In the genomic region with DNA sequence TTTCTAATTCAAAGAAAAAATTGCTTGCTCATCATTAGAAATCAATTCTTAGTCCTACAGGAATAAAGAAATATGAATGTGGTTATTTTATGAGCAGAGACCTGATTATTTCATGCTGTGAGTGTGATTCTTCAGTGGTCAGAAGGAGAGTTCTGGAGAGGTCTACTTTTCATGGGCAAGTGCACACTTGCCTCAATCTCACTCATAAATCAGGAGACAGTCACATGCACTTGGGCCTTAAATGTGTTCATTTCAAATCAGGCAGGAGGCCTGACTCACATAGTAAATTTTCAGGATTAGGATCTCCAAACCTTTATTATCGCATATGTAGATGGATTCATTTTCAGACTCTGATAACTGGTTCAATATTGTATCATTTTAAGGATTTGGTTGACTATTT, we compare ENCODE assay signal across 20 cellular contexts.
"Had no signal": no experiment of that assay in that cellular context is flagged by ENCODE, and none has a peak within 500 bp of the region (broad histone marks: within the 10 kb centered on the region; RNA-seq: fewer than 3 reads in every experiment).

No MANE protein-coding gene starts in this region.

- ATAC-seq: effector memory CD8-positive, alpha-beta T cell; heart left ventricle; mucosa of descending colon; naive thymus-derived CD8-positive, alpha-beta T cell; sciatic nerve; stimulated activated naive B cell treated with anti-CD40 and anti-IgM and Interleukin-4, amounts not matched to agents 10 μg/mL and 1 μg/mL and 100 μg/mL, for 72 hours; stimulated activated naive CD8-positive, alpha-beta T cell treated with anti-CD3 and anti-CD28 coated beads, Interleukin-15, amount 100 ng/mL, for 72 hours; upper lobe of right lung had no signal

- H3K4me1 ChIP-seq: heart left ventricle, spleen, testis, tibial nerve, upper lobe of right lung, vagina had no signal

- H3K4me3 ChIP-seq: heart left ventricle, mucosa of descending colon, spleen, testis, tibial nerve, upper lobe of right lung, vagina had no signal

- H3K36me3 ChIP-seq: heart left ventricle, spleen, tibial nerve, upper lobe of right lung, vagina had no signal

- H3K27ac ChIP-seq: heart left ventricle, spleen, testis, tibial nerve, upper lobe of right lung, vagina had no signal

- DNase-seq: effector memory CD8-positive, alpha-beta T cell; erythroblast; foreskin melanocyte; heart left ventricle; hippocampal formation; kidney glomerular epithelial cell; mucosa of descending colon; naive thymus-derived CD8-positive, alpha-beta T cell; posterior cingulate gyrus; spleen; stimulated activated CD4-positive, alpha-beta T cell treated with anti-CD3 and anti-CD28 coated beads, Interleukin-15, amount 100 ng/mL, for 24 hours; stimulated activated CD4-positive, alpha-beta T cell treated with anti-CD3 and anti-CD28 coated beads, Interleukin-1b, Interleukin-23, amount 100 ng/mL, for 48 hours; stimulated activated CD4-positive, alpha-beta T cell treated with anti-CD3 and anti-CD28 coated beads, Interleukin-4, amount 100 ng/mL, for 24 hours; stimulated activated naive B cell treated with anti-CD40 and anti-IgM and Interleukin-4, amounts not matched to agents 10 μg/mL and 1 μg/mL and 100 μg/mL, for 72 hours; stimulated activated naive CD8-positive, alpha-beta T cell treated with anti-CD3 and anti-CD28 coated beads, Interleukin-15, amount 100 ng/mL, for 72 hours; testis; upper lobe of right lung had no signal

- H3K9me3 ChIP-seq: heart left ventricle, mucosa of descending colon, spleen, testis, tibial nerve, upper lobe of right lung, vagina had no signal
